In genomic region chr1:241520080-241520465, GRCh38 we compare ENCODE assay signal across 9 cellular contexts. TPM values are rescaled to one million over a fixed set of nuclear protein-coding genes. Genes with fewer than 3 reads are reported as not detected.
A peak's percentile ranks its signal among the peaks of the same experiment; 100 is the strongest.
DNase-seq lines count a peak whose midpoint lies in the region; ATAC-seq and TF ChIP-seq lines count a peak whose summit lies in the region.
"Had no signal": no experiment of that assay in that cellular context is flagged by ENCODE, and none has a peak within 500 bp of the region (broad histone marks: within the 10 kb centered on the region; RNA-seq: fewer than 3 reads in every experiment).

No MANE protein-coding gene starts in this region.

- no peaks in the 10 kb centered on the region for H3K4me1 ChIP-seq in iPS-18a (ENCODE audit: control insufficient read depth, low read depth, low read length)
- H3K4me1 ChIP-seq in spleen = peaks cover 14 to 40% (median 23%) of the 10 kb centered on the region in 6 donors

- H3K36me3 ChIP-seq in H7 (replicated peaks; ENCODE audit: control insufficient read depth, insufficient read depth, low read length) (no peaks in the 10 kb centered on the region), iPS-18a (ENCODE audit: control insufficient read depth, low read depth, low read length) (peaks cover 2% of the 10 kb centered on the region), spleen (peaks cover 0 to 18% (median 4%) of the 10 kb centered on the region in 6 donors)

- H3K4me3 Mint-ChIP-seq in activated T-cell treated with anti-CD3 and anti-CD28 coated beads, Interleukin-2, amount 50 U/mL, for 24 hours = no peak overlapping the region
- H3K4me3 Mint-ChIP-seq: activated naive CD8-positive, alpha-beta T cell treated with anti-CD3 and anti-CD28 coated beads, Interleukin-2, amount 10 ng/mL, durations not matched to agents 7 days and 5 days had no signal

- WGBS in spleen, 5 donors = 9 to 12% (median 10%) methylated on average over 6 of the region's 6 CpGs

- H3K27ac ChIP-seq in angular gyrus (ENCODE audit: low read depth, low read length) (peak overlapping the region; percentile 36), iPS-18a (ENCODE audit: low read length) (no peak overlapping the region), spleen (peak overlapping the region in 7 of 8 donors; percentile 85 to 93 (median 88))

- H3K9ac ChIP-seq in iPS-18a (ENCODE audit: low read length) = peak overlapping the region; percentile 37

- no peaks in the 10 kb centered on the region for H3K9me3 ChIP-seq in iPS-18a (ENCODE audit: control insufficient read depth, low read depth, low read length)
- H3K9me3 ChIP-seq in spleen = no peaks in the 10 kb centered on the region

- peaks cover 28% of the 10 kb centered on the region for H3K27me3 Mint-ChIP-seq in activated T-cell treated with anti-CD3 and anti-CD28 coated beads, Interleukin-2, amount 50 U/mL, for 24 hours

- DNase-seq in H7 (no peak), spleen (no peak), NCI-H2227 treated with DMSO at 0.1 percent for 48 hours (lab: John Stamatoyannopoulos, UW) (no peak)
- DNase-seq in stimulated activated CD4-positive, alpha-beta T cell treated with anti-CD3 and anti-CD28 coated beads, Interleukin-4, amount 100 ng/mL, for 4 hours = no peak
- DNase-seq in activated T-cell treated with anti-CD3 and anti-CD28 coated beads, Interleukin-2, amount 50 U/mL, for 24 hours = no peak

- H3K36me3 Mint-ChIP-seq in activated T-cell treated with anti-CD3 and anti-CD28 coated beads, Interleukin-2, amount 50 U/mL, for 24 hours (ENCODE audit: low read depth) = peaks cover 30% of the 10 kb centered on the region

- no peaks in the 10 kb centered on the region for H3K9me3 Mint-ChIP-seq in activated T-cell treated with anti-CD3 and anti-CD28 coated beads, Interleukin-2, amount 50 U/mL, for 24 hours
- H3K9me3 Mint-ChIP-seq: activated naive CD8-positive, alpha-beta T cell treated with anti-CD3 and anti-CD28 coated beads, Interleukin-2, amount 10 ng/mL, durations not matched to agents 7 days and 5 days had no signal

- TF ChIP-seq POLR2A in spleen (IDR thresholded peaks at IDR 0.05) = no peak

- H3K27ac Mint-ChIP-seq in activated T-cell treated with anti-CD3 and anti-CD28 coated beads, Interleukin-2, amount 50 U/mL, for 24 hours = no peak overlapping the region
- H3K27ac Mint-ChIP-seq: activated naive CD8-positive, alpha-beta T cell treated with anti-CD3 and anti-CD28 coated beads, Interleukin-2, amount 10 ng/mL, durations not matched to agents 7 days and 5 days had no signal

- no peak for TF ChIP-seq CTCF in spleen (IDR thresholded peaks at IDR 0.05 in 8 of 11, conservative IDR thresholded peaks at IDR 0.05 in 3 of 11)

- peak overlapping the region; percentile 95 for H3K4me3 ChIP-seq in H7 (ENCODE audit: insufficient read depth, low read depth, low read length)
- H3K4me3 ChIP-seq in iPS-18a (ENCODE audit: low read length) = peak overlapping the region; percentile 92
- peak overlapping the region; percentile 69 to 97 (median 91) for H3K4me3 ChIP-seq in spleen

- H3K4me1 Mint-ChIP-seq in activated T-cell treated with anti-CD3 and anti-CD28 coated beads, Interleukin-2, amount 50 U/mL, for 24 hours (ENCODE audit: low read depth) = peaks cover 21% of the 10 kb centered on the region

- H3K27me3 ChIP-seq in H7 (ENCODE audit: control insufficient read depth, insufficient read depth, low read length) = no peaks in the 10 kb centered on the region; the same call in 1 of the 2 replicates
- H3K27me3 ChIP-seq in iPS-18a (ENCODE audit: control insufficient read depth, insufficient read depth, low read length) = no peaks in the 10 kb centered on the region
- no peaks in the 10 kb centered on the region for H3K27me3 ChIP-seq in spleen (replicated peaks in 1 of 7)

- intact Hi-C loops in spleen (cut with DNase I; ENCODE audit: low total_unique reads) = no loop called here

- ATAC-seq in HG03469 (IDR thresholded peaks at IDR 0.05; ENCODE audit: unreplicated experiment) = no peak

RNA-seq across cellular contexts. Expression of gene FH, which starts 0.5 kb away (rescaled TPM):
- 145 and 154 TPM in 2 replicates for total RNA-seq in H7 (2014; rRNA removed; shearing (Covaris generic))
- total RNA-seq in spleen = 10 to 100 TPM; 28.5 to 49.5 (median 36.0) TPM
- polyA plus RNA-seq in spleen = 10 to 100 TPM; 24.4 to 34.1 (median 31.2) TPM

RNA-seq across cellular contexts. Expression of gene KMO, which starts 12.1 kb away (rescaled TPM):
- total RNA-seq in H7 (2014; rRNA removed; shearing (Covaris generic)) = 0.07 and 0.14 TPM in 2 replicates
- 10 to 100 TPM; 10.3 to 25.1 (median 15.8) TPM for total RNA-seq in spleen
- 10 to 100 TPM; 11.2 to 14.9 (median 12.1) TPM for polyA plus RNA-seq in spleen
